ENCODE assay signal across 8 cellular contexts in genomic region chr1:31412732-31413404, GRCh38. TPM values are rescaled to one million over a fixed set of nuclear protein-coding genes. Genes with fewer than 3 reads are reported as not detected.
DNase-seq lines count a peak whose midpoint lies in the region; ATAC-seq and TF ChIP-seq lines count a peak whose summit lies in the region.

Gene SERINC2 (plus strand): TSS chr1:31413213. CDS start chr1:31413266, 53 bp downstream.

- TF ChIP-seq EP300 in Ishikawa (IDR thresholded peaks at IDR 0.05; ENCODE audit: borderline replicate concordance): no peak

- DNase-seq in T-helper 2 cell treated with Interferon-gamma antibody and Interleukin-4, amounts not matched to agents 5 μg/mL and 100 μg/mL, for 36 hours (ENCODE audit: low spot score): no peak
- DNase-seq in T-helper 2 cell: no peak
- peak; percentile 19 to 25 for DNase-seq in activated T-cell treated with anti-CD3 and anti-CD28 coated beads, Interleukin-2, amount 50 U/mL, for 72 hours
- DNase-seq in glomerular visceral epithelial cell (ENCODE audit: extremely low spot score): peak; percentile 42
- peak; percentile 57 for DNase-seq in progenitor cell of endocrine pancreas (ENCODE audit: low spot score, unreplicated experiment)
- DNase-seq in NCI-H524 treated with DMSO at 0.1 percent for 48 hours (lab: John Stamatoyannopoulos, UW): no peak

- peaks cover 61% of the 10 kb centered on the region for H3K27me3 Mint-ChIP-seq in T-helper 2 cell treated with Interferon-gamma antibody and Interleukin-4, amounts not matched to agents 5 μg/mL and 100 μg/mL, for 36 hours (ENCODE audit: low read depth)
- peaks cover 77% of the 10 kb centered on the region for H3K27me3 Mint-ChIP-seq in activated T-cell treated with anti-CD3 and anti-CD28 coated beads, Interleukin-2, amount 50 U/mL, for 72 hours (ENCODE audit: low read depth)
- H3K27me3 Mint-ChIP-seq in progenitor cell of endocrine pancreas: peaks cover 14% of the 10 kb centered on the region

- H3K9me3 Mint-ChIP-seq in T-helper 2 cell treated with Interferon-gamma antibody and Interleukin-4, amounts not matched to agents 5 μg/mL and 100 μg/mL, for 36 hours: no peaks in the 10 kb centered on the region
- no peaks in the 10 kb centered on the region for H3K9me3 Mint-ChIP-seq in activated T-cell treated with anti-CD3 and anti-CD28 coated beads, Interleukin-2, amount 50 U/mL, for 72 hours
- H3K9me3 Mint-ChIP-seq in progenitor cell of endocrine pancreas (ENCODE audit: low read depth): no peaks in the 10 kb centered on the region

- TF ChIP-seq CTCF in progenitor cell of endocrine pancreas (IDR thresholded peaks at IDR 0.05; ENCODE audit: unreplicated experiment): no peak

- H3K4me3 Mint-ChIP-seq in T-helper 2 cell treated with Interferon-gamma antibody and Interleukin-4, amounts not matched to agents 5 μg/mL and 100 μg/mL, for 36 hours: peak within 1 kb of the TSS; percentile 90
- H3K4me3 Mint-ChIP-seq in activated T-cell treated with anti-CD3 and anti-CD28 coated beads, Interleukin-2, amount 50 U/mL, for 72 hours: peak within 1 kb of the TSS; percentile 86 to 93
- H3K4me3 Mint-ChIP-seq in progenitor cell of endocrine pancreas (ENCODE audit: low read depth): peak within 1 kb of the TSS; percentile 100

- H3K4me1 Mint-ChIP-seq in T-helper 2 cell treated with Interferon-gamma antibody and Interleukin-4, amounts not matched to agents 5 μg/mL and 100 μg/mL, for 36 hours (ENCODE audit: low read depth): peaks cover 3% of the 10 kb centered on the region
- peaks cover 7% of the 10 kb centered on the region for H3K4me1 Mint-ChIP-seq in activated T-cell treated with anti-CD3 and anti-CD28 coated beads, Interleukin-2, amount 50 U/mL, for 72 hours (ENCODE audit: low read depth)
- H3K4me1 Mint-ChIP-seq in progenitor cell of endocrine pancreas (ENCODE audit: low read depth): peaks cover 8% of the 10 kb centered on the region

- no peaks in the 10 kb centered on the region for H3K36me3 Mint-ChIP-seq in T-helper 2 cell treated with Interferon-gamma antibody and Interleukin-4, amounts not matched to agents 5 μg/mL and 100 μg/mL, for 36 hours (ENCODE audit: low read depth)
- H3K36me3 Mint-ChIP-seq in activated T-cell treated with anti-CD3 and anti-CD28 coated beads, Interleukin-2, amount 50 U/mL, for 72 hours (ENCODE audit: insufficient read depth in 2 of 2): peaks cover 0 to 2% of the 10 kb centered on the region in 2 donors
- peaks cover 2% of the 10 kb centered on the region for H3K36me3 Mint-ChIP-seq in progenitor cell of endocrine pancreas (ENCODE audit: insufficient read depth)

- TF ChIP-seq RAD21 in Ishikawa (IDR thresholded peaks at IDR 0.05; ENCODE audit: low read depth): no peak

- no peak within 1 kb of the TSS for H3K27ac Mint-ChIP-seq in T-helper 2 cell treated with Interferon-gamma antibody and Interleukin-4, amounts not matched to agents 5 μg/mL and 100 μg/mL, for 36 hours
- no peak within 1 kb of the TSS for H3K27ac Mint-ChIP-seq in activated T-cell treated with anti-CD3 and anti-CD28 coated beads, Interleukin-2, amount 50 U/mL, for 72 hours
- peak within 1 kb of the TSS; percentile 96 for H3K27ac Mint-ChIP-seq in progenitor cell of endocrine pancreas

- peak; percentile 73 to 78 for ATAC-seq in activated T-cell treated with anti-CD3 and anti-CD28 coated beads, Interleukin-2, amount 50 U/mL, for 72 hours (replicated peaks in 1 of 2)
- ATAC-seq in GM18502 (IDR thresholded peaks at IDR 0.05; ENCODE audit: poor library complexity, unreplicated experiment): no peak

TF ChIP-seq in Ishikawa, 13 proteins besides CTCF, POLR2A, EP300 and RAD21:
- 0 out of 2 replicates have a peak, but pooled peaks have one; percentile 52 for TF ChIP-seq ZBTB7A (IDR thresholded peaks at IDR 0.05; ENCODE audit: low read depth)
- peak; percentile 6; the same call in 1 of the 2 replicates for TF ChIP-seq TCF12 (IDR thresholded peaks at IDR 0.05; ENCODE audit: low read depth)
- no peak for TF ChIP-seq EGR1 (IDR thresholded peaks at IDR 0.05)
- TF ChIP-seq CREB1 (IDR thresholded peaks at IDR 0.05; ENCODE audit: low read depth): no peak
- no peak for TF ChIP-seq CEBPB (IDR thresholded peaks at IDR 0.05)
- TF ChIP-seq USF1 (IDR thresholded peaks at IDR 0.05): no peak
- 0 out of 2 replicates have a peak, but pooled peaks have one; percentile 27 for TF ChIP-seq YY1 (IDR thresholded peaks at IDR 0.05; ENCODE audit: low read depth)
- TF ChIP-seq REST (IDR thresholded peaks at IDR 0.05; ENCODE audit: low read depth): no peak
- no peak for TF ChIP-seq MAX (IDR thresholded peaks at IDR 0.05)
- no peak for TF ChIP-seq FOXM1 (IDR thresholded peaks at IDR 0.05; ENCODE audit: borderline replicate concordance, low read depth)
- no peak for TF ChIP-seq NFIC (IDR thresholded peaks at IDR 0.05)
- no peak; the same call in 1 of the 2 replicates for TF ChIP-seq TAF1 (IDR thresholded peaks at IDR 0.05; ENCODE audit: low read depth)
- no peak for TF ChIP-seq TEAD4 (IDR thresholded peaks at IDR 0.05)

RNA-seq across cellular contexts. Expression of gene SERINC2, which starts in this region (rescaled TPM):
- under 1 TPM; 0.23 to 0.31 TPM for total RNA-seq in activated T-cell treated with anti-CD3 and anti-CD28 coated beads, Interleukin-2, amount 50 U/mL, for 72 hours
- 58.8 and 65.7 TPM in 2 replicates for total RNA-seq in progenitor cell of endocrine pancreas

Comparison
In these comparisons a context has a peak if more than half of its experiments do, and no peak if none do; other contexts are left out.
1. RNA of gene SERINC2 (total RNA-seq): 58.8 to 65.7 TPM in progenitor cell of endocrine pancreas; 0.23 to 0.31 TPM in activated T-cell treated with anti-CD3 and anti-CD28 coated beads, Interleukin-2, amount 50 U/mL, for 72 hours; every median in the first group is over 10 times any median in the second.
2. Peak in DNase-seq and ATAC-seq in activated T-cell treated with anti-CD3 and anti-CD28 coated beads, Interleukin-2, amount 50 U/mL, for 72 hours; RNA of the gene not detected or under 1 TPM.
3. DNase-seq: peak in glomerular visceral epithelial cell (single experiment) and progenitor cell of endocrine pancreas (single experiment); none in T-helper 2 cell treated with Interferon-gamma antibody and Interleukin-4, amounts not matched to agents 5 μg/mL and 100 μg/mL, for 36 hours (single experiment), T-helper 2 cell (0 of 5) and NCI-H524 treated with DMSO at 0.1 percent for 48 hours (single experiment).
4. Peak in every context shown above with its lines, with median percentiles within 50 percentile points of each other: H3K4me3 Mint-ChIP-seq.